Comparison of ENCODE assay signal across 1 cellular context in genomic region chr6:89026151-89026550, GRCh38.
TF ChIP-seq lines count a peak whose summit lies in the region.

No MANE protein-coding gene starts in this region.

TF ChIP-seq in GM23338, 12 proteins besides CTCF, POLR2A, EP300 and RAD21 (continued from another document):
- TF ChIP-seq REST (IDR thresholded peaks at IDR 0.05; ENCODE audit: unreplicated experiment): no peak
- no peak for TF ChIP-seq STAT1 (IDR thresholded peaks at IDR 0.05; ENCODE audit: unreplicated experiment)
- TF ChIP-seq JUNB (IDR thresholded peaks at IDR 0.05; ENCODE audit: unreplicated experiment): no peak
- no peak for TF ChIP-seq EZH2phosphoT487 (IDR thresholded peaks at IDR 0.05; ENCODE audit: unreplicated experiment)
- TF ChIP-seq ZNF114 (CRISPR knock-in tag; IDR thresholded peaks at IDR 0.05): no peak
- no peak for TF ChIP-seq POLR2AphosphoS5 (IDR thresholded peaks at IDR 0.05; ENCODE audit: low read depth)
- no peak for TF ChIP-seq NANOG (IDR thresholded peaks at IDR 0.05; ENCODE audit: borderline replicate concordance)
TF ChIP-seq in GM23338: peak in this region for 0.
